ENCODE assay signal across 8 cellular contexts in the genomic region with DNA sequence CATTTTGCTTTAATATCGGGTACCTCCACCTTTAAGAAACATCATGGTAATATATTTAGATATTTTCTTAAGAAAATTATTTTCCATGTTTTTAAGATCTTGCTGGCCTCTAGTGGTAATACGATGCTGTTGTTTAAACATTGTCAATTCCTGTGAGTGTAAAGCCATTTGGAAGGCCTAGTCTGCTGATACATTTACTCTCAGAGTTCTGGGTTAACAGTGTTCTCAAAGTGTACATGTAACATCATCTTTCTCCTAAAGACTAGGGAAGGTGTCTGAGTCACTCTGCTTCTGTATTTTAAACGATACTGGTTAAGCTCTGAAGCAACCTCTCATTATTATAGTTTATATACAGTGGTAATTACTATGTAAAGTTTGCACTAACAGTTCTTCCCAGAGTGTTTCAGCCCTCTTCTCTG.
DNase-seq lines count a peak whose midpoint lies in the region; ATAC-seq, FAIRE-seq and TF ChIP-seq lines count a peak whose summit lies in the region.

No MANE protein-coding gene starts in this region.

- H2AFZ ChIP-seq in IMR-90 (replicated peaks; ENCODE audit: low read length, poor library complexity): no peak overlapping the region

- POLR2A ChIA-PET in AG04450 (lab: Yijun Ruan, JAX): no interaction called here
- POLR2A ChIA-PET in IMR-90 (lab: Charles Lee; ENCODE audit: unreplicated experiment): no interaction called here

- no peak overlapping the region for H4K8ac ChIP-seq in IMR-90 (ENCODE audit: low read depth in 2 of 2, low read length in 2 of 2)

- H3K36me3 ChIP-seq in IMR-90 (ENCODE audit: control insufficient read depth, insufficient read depth, low read length): no peaks in the 10 kb centered on the region

- peak; percentile 75 for TF ChIP-seq RAD21 in IMR-90 (IDR thresholded peaks at IDR 0.05; ENCODE audit: low read length)

- ATAC-seq in IMR-90 (ENCODE audit: low read depth) (peak; percentile 91), GM18870 (IDR thresholded peaks at IDR 0.05; ENCODE audit: unreplicated experiment) (no peak), GM19397 (IDR thresholded peaks at IDR 0.05; ENCODE audit: unreplicated experiment) (no peak)

- peak overlapping the region; percentile 63 for H2BK5ac ChIP-seq in IMR-90 (ENCODE audit: low read depth, low read length, poor library complexity, severe bottlenecking)

- H3K9ac ChIP-seq in IMR-90 (ENCODE audit: low read depth, low read length): no peak overlapping the region

- TF ChIP-seq POLR2A in IMR-90 (IDR thresholded peaks at IDR 0.05; ENCODE audit: low read depth, low read length): no peak

- H4K5ac ChIP-seq in IMR-90 (ENCODE audit: low read depth, low read length): no peak overlapping the region

- peaks cover 10 to 18% of the 10 kb centered on the region in 2 experiments; a peak in 3 of 4 replicates for H3K79me1 ChIP-seq in IMR-90 (ENCODE audit: low read depth in 1 of 2, low read length in 2 of 2)

- no peak overlapping the region for H2BK20ac ChIP-seq in IMR-90 (ENCODE audit: low read depth, low read length)

- H3K27ac ChIP-seq in AG04450 (ENCODE audit: low read depth, low read length) (no peak overlapping the region), IMR-90 (ENCODE audit: insufficient read depth, low read length) (no peak overlapping the region)

- H2AK9ac ChIP-seq in IMR-90 (replicated peaks; ENCODE audit: low read depth, low read length, poor library complexity): no peak overlapping the region

- H3K18ac ChIP-seq in IMR-90 (ENCODE audit: low read depth, low read length): no peak overlapping the region

- H3K4me2 ChIP-seq in IMR-90 (ENCODE audit: low read depth, low read length): no peak overlapping the region

- CTCF ChIA-PET in AG04450 (lab: Charles Lee) (interaction anchor here (0.6 to 4.9 kb wide), 19 partner anchors 10 to 1631 kb away, joined by 3 to 138 read pairs (median 4); no protein-coding TSS in a partner anchor), IMR-90 (lab: Yijun Ruan, JAX) (interaction anchor here (0.7 to 3.5 kb wide), 6 partner anchors 9 to 337 kb away, joined by 3 to 29 read pairs (median 3); no protein-coding TSS in a partner anchor)

- no peak overlapping the region for H3K4ac ChIP-seq in IMR-90 (ENCODE audit: low read depth, low read length)

- peaks cover 13% of the 10 kb centered on the region for H3K4me1 ChIP-seq in IMR-90 (ENCODE audit: control insufficient read depth, insufficient read depth, low read length)

- DNase-seq in AG04450 (ENCODE audit: low read depth, low spot score) (peak; percentile 38), IMR-90 (peak; percentile 86), AML-193 (lab: John Stamatoyannopoulos, UW) (no peak)
- no peak for DNase-seq in effector CD8-positive, alpha-beta T cell (lab: John Stamatoyannopoulos, UW)

- H3K56ac ChIP-seq in IMR-90 (ENCODE audit: extremely low read depth, insufficient read depth, low read length): no peak overlapping the region

- TF ChIP-seq CTCF in AG04450 (IDR thresholded peaks at IDR 0.05; ENCODE audit: low read depth, low read length) (peak; percentile 73), IMR-90 (conservative IDR thresholded peaks at IDR 0.05; ENCODE audit: low read depth, low read length) (peak; percentile 70), WI38 (IDR thresholded peaks at IDR 0.05; ENCODE audit: low read depth, low read length) (peak; percentile 28; the same call in 1 of the 2 replicates)

- no peaks in the 10 kb centered on the region for H3K9me3 ChIP-seq in AG04450 (ENCODE audit: control insufficient read depth, insufficient read depth, low read length)
- no peaks in the 10 kb centered on the region for H3K9me3 ChIP-seq in IMR-90 (ENCODE audit: control insufficient read depth, insufficient read depth, low read length)

- no peaks in the 10 kb centered on the region for H4K20me1 ChIP-seq in IMR-90 (ENCODE audit: insufficient read depth, low read length)

- in situ Hi-C loops in IMR-90 (cut with MboI; ENCODE audit: low sequenced_read_pairs): loop anchor here (5.0 kb wide), 2 partner anchors 251 to 326 kb away; no protein-coding TSS in a partner anchor

- FAIRE-seq in islet of Langerhans (lab: Jason Lieb, UNC): peak; percentile 88

- H3K27me3 ChIP-seq in AG04450 (ENCODE audit: control insufficient read depth, insufficient read depth, low read length) (no peaks in the 10 kb centered on the region), IMR-90 (ENCODE audit: control insufficient read depth, insufficient read depth, low read length) (no peaks in the 10 kb centered on the region)

- no peak overlapping the region for H3K14ac ChIP-seq in IMR-90 (replicated peaks; ENCODE audit: low read depth, low read length)

- no TSS peak for BruUV-seq in IMR-90 (replicated peaks; lab: Mats Ljungman, UMichigan)

- no peak overlapping the region for H2BK120ac ChIP-seq in IMR-90 (ENCODE audit: low read depth, low read length)

- H3K4me3 ChIP-seq in AG04450 (ENCODE audit: low read depth, low read length) (no peak overlapping the region), IMR-90 (ENCODE audit: insufficient read depth, low read depth, low read length) (no peak overlapping the region), WI38 (ENCODE audit: low read depth, low read length) (no peak overlapping the region)

- no CpG with 5 or more reads among the region's 3 CpGs for WGBS in IMR-90 (ENCODE audit: extremely low coverage in 2 of 2, insufficient read length in 1 of 2), 2 experiments

- no peaks in the 10 kb centered on the region for H3K9me1 ChIP-seq in IMR-90 (ENCODE audit: insufficient read depth, low read length)

- intact Hi-C loops in IMR-90 (cut with micrococcal nuclease): loop anchor here (1.0 to 2.0 kb wide), 4 partner anchors 188 to 334 kb away; partner anchors contain the start of gene RASAL2

- H4K91ac ChIP-seq in IMR-90 (ENCODE audit: insufficient read depth, low read depth, low read length): no peak overlapping the region

- no peak overlapping the region for H3K23ac ChIP-seq in IMR-90 (ENCODE audit: low read depth, low read length)

- dilution Hi-C loops in IMR-90 (cut with HindIII; ENCODE audit: low sequenced_read_pairs, unreplicated experiment): loop anchor here (25.0 kb wide), 1 partner anchor 246 kb away; no protein-coding TSS in a partner anchor

- no peak overlapping the region for H2AK5ac ChIP-seq in IMR-90 (ENCODE audit: low read depth, low read length)

- H2BK15ac ChIP-seq in IMR-90 (ENCODE audit: low read depth, low read length): no peak overlapping the region

TF ChIP-seq in IMR-90, 13 proteins besides CTCF, POLR2A, EP300 and RAD21:
- TF ChIP-seq SMC3 (IDR thresholded peaks at IDR 0.05; ENCODE audit: low read depth, low read length) (peak; percentile 69), BHLHE40 (IDR thresholded peaks at IDR 0.05; ENCODE audit: low read depth, low read length) (no peak)

Comparison
In these comparisons a context has a peak if more than half of its experiments do, and no peak if none do; other contexts are left out.
1. DNase-seq: peak in AG04450 (single experiment) and IMR-90 (single experiment); none in AML-193 (0 of 2) and effector CD8-positive, alpha-beta T cell (single experiment).
2. Peak in every context shown above with its lines, with median percentiles within 50 percentile points of each other: CTCF ChIP-seq.